Comparison of ENCODE assay signal across 8 cellular contexts in genomic region chr6:159978291-159979135, GRCh38. TPM values are rescaled to one million over a fixed set of nuclear protein-coding genes. Genes with fewer than 3 reads are reported as not detected.
DNase-seq lines count a peak whose midpoint lies in the region; ATAC-seq and TF ChIP-seq lines count a peak whose summit lies in the region.

No MANE protein-coding gene starts in this region.

- peak overlapping the region; percentile 60 for H3K4me2 ChIP-seq in OCI-LY7 (ENCODE audit: low read length)

- 42 to 48% methylated on average over 13 of the region's 13 CpGs for WGBS in esophagus, 2 donors

- H3K36me3 ChIP-seq in OCI-LY7 (ENCODE audit: insufficient read depth, low read length) (no peaks in the 10 kb centered on the region), esophagus (ENCODE audit: control insufficient read depth in 2 of 2, insufficient read depth in 2 of 2, low read length in 1 of 2) (no peaks in the 10 kb centered on the region)

- CTCF ChIA-PET in OCI-LY7 (lab: Charles Lee; ENCODE audit: unreplicated experiment): no interaction called here

- H3K4me3 ChIP-seq in OCI-LY7 (ENCODE audit: low read depth, low read length, poor library complexity, severe bottlenecking) (peak overlapping the region; percentile 11), esophagus (ENCODE audit: low read depth in 1 of 2, low read length in 2 of 2) (no peak overlapping the region)

- no peak for TF ChIP-seq CTCF in OCI-LY7 (conservative IDR thresholded peaks at IDR 0.05; ENCODE audit: low read length)

- peak; percentile 45 for DNase-seq in activated gamma-delta T cell treated with anti-CD3 and anti-CD28 coated beads, Interleukin-2, amount 50 U/mL, for 16 hours (ENCODE audit: low read depth)
- no peak for DNase-seq in activated gamma-delta T cell treated with Interleukin-2 at 50 U/mL for 16 hours
- peak; percentile 35 for DNase-seq in OCI-LY7 (ENCODE audit: low spot score)
- DNase-seq in stimulated activated CD8-positive, alpha-beta memory T cell treated with anti-CD3 and anti-CD28 coated beads, Interleukin-15, amount 100 ng/mL, for 48 hours (ENCODE audit: low read depth in 2 of 2): peak; percentile 46 to 59
- no peak for DNase-seq in foreskin melanocyte
- no peak for DNase-seq in NCI-H1694 (lab: John Stamatoyannopoulos, UW)

- H3K27ac ChIP-seq in OCI-LY7 (ENCODE audit: low read depth, low read length, poor library complexity, severe bottlenecking) (peak overlapping the region; percentile 25), esophagus (ENCODE audit: low read depth in 2 of 2, low read length in 1 of 2) (peak overlapping the region; percentile 36 to 80)

- H4K20me1 ChIP-seq in OCI-LY7 (ENCODE audit: insufficient read depth, low read length): peaks cover 16% of the 10 kb centered on the region

- POLR2A ChIA-PET in OCI-LY7 (lab: Charles Lee): interaction anchor here (0.6 to 2.1 kb wide), 3 partner anchors 10 to 295 kb away, joined by 3 to 6 read pairs (median 4); no protein-coding TSS in a partner anchor

- no peaks in the 10 kb centered on the region for H3K9me2 ChIP-seq in OCI-LY7 (ENCODE audit: insufficient read depth, low read length)

- ATAC-seq in HG02642 (IDR thresholded peaks at IDR 0.05; ENCODE audit: poor library complexity, unreplicated experiment): peak; percentile 26

- H2AFZ ChIP-seq in OCI-LY7 (ENCODE audit: low read length): no peak overlapping the region

- H3K4me1 ChIP-seq in OCI-LY7 (ENCODE audit: insufficient read depth, low read length, poor library complexity, severe bottlenecking): peaks cover 55% of the 10 kb centered on the region
- peaks cover 22 to 41% of the 10 kb centered on the region in 2 donors for H3K4me1 ChIP-seq in esophagus (ENCODE audit: control insufficient read depth in 2 of 2, insufficient read depth in 2 of 2, low read length in 1 of 2)

- no TSS peak for BruUV-seq in OCI-LY7 (replicated peaks; lab: Mats Ljungman, UMichigan)

- H3K79me2 ChIP-seq in OCI-LY7 (ENCODE audit: insufficient read depth, low read depth, low read length): peaks cover 67% of the 10 kb centered on the region; the same call in 1 of the 2 replicates

- no peaks in the 10 kb centered on the region for H3K27me3 ChIP-seq in esophagus (ENCODE audit: control insufficient read depth in 1 of 2, insufficient read depth in 2 of 2, low read length in 2 of 2)

- intact Hi-C loops in OCI-LY7 (cut with micrococcal nuclease; ENCODE audit: unreplicated experiment): loop anchor here (1.0 to 10.0 kb wide), 2 partner anchors 9 to 766 kb away; partner anchors contain the start of gene IGF2R

- H3K9me3 ChIP-seq in OCI-LY7 (ENCODE audit: low read length): no peaks in the 10 kb centered on the region
- no peaks in the 10 kb centered on the region for H3K9me3 ChIP-seq in esophagus (ENCODE audit: control insufficient read depth in 2 of 2, insufficient read depth in 1 of 2, low read depth in 1 of 2, low read length in 1 of 2)

RNA-seq across cellular contexts. Expression of gene IGF2R, which starts 9.6 kb away (rescaled TPM):
- total RNA-seq in OCI-LY7 (2014; rRNA removed; shearing (Covaris generic)): 17.9 and 19.3 TPM in 2 replicates
- total RNA-seq in OCI-LY7 (2022): 33.8 and 37.6 TPM in 2 replicates
- 10 to 100 TPM; 12.9 to 15.0 TPM for polyA plus RNA-seq in esophagus

Comparison
In these comparisons a context has a peak if more than half of its experiments do, and no peak if none do; other contexts are left out.
1. DNase-seq: peak in activated gamma-delta T cell treated with anti-CD3 and anti-CD28 coated beads, Interleukin-2, amount 50 U/mL, for 16 hours (single experiment), OCI-LY7 (single experiment) and stimulated activated CD8-positive, alpha-beta memory T cell treated with anti-CD3 and anti-CD28 coated beads, Interleukin-15, amount 100 ng/mL, for 48 hours (2 of 2); none in activated gamma-delta T cell treated with Interleukin-2 at 50 U/mL for 16 hours (single experiment), foreskin melanocyte (single experiment) and NCI-H1694 (single experiment).